10 cellular contexts compared by ENCODE assay signal in genomic region chr1:206715552-206716518, GRCh38. TPM values are rescaled to one million over a fixed set of nuclear protein-coding genes. Genes with fewer than 3 reads are reported as not detected.
DNase-seq lines count a peak whose midpoint lies in the region; ATAC-seq, FAIRE-seq and TF ChIP-seq lines count a peak whose summit lies in the region.
"Had no signal": no experiment of that assay in that cellular context is flagged by ENCODE, and none has a peak within 500 bp of the region (broad histone marks: within the 10 kb centered on the region; RNA-seq: fewer than 3 reads in every experiment).

No MANE protein-coding gene starts in this region.

- FAIRE-seq in K562 (lab: Jason Lieb, UNC): no peak

- H4K20me1 ChIP-seq in Loucy (ENCODE audit: insufficient read depth, low read length, poor library complexity, severe bottlenecking) (peaks cover 32% of the 10 kb centered on the region), K562 (replicated peaks; ENCODE audit: control insufficient read depth, insufficient read depth, low read length) (peaks cover 32% of the 10 kb centered on the region)

- no peak for TF ChIP-seq CTCF in Loucy (conservative IDR thresholded peaks at IDR 0.05; ENCODE audit: low read length)
- no peak for TF ChIP-seq CTCF in K562 (IDR thresholded peaks at IDR 0.05 in 2 of 3, conservative IDR thresholded peaks at IDR 0.05 in 1 of 3; ENCODE audit: insufficient read depth in 2 of 3, low read depth in 1 of 3, low read length in 3 of 3)
- no peak for TF ChIP-seq CTCF in coronary artery (IDR thresholded peaks at IDR 0.05)

- H3K27me3 ChIP-seq in ACC112 (ENCODE audit: insufficient read depth, low read length) (no peaks in the 10 kb centered on the region), Loucy (ENCODE audit: insufficient read depth, low read length, poor library complexity, severe bottlenecking) (no peaks in the 10 kb centered on the region), K562 (ENCODE audit: control insufficient read depth in 2 of 2, insufficient read depth in 2 of 2, low read length in 2 of 2) (no peaks in the 10 kb centered on the region)

- intact Hi-C loops in K562 (cut with micrococcal nuclease): loop anchor here (5.0 kb wide), 1 partner anchor 104 kb away; the partner anchor contains the start of gene EIF2D

- no peaks in the 10 kb centered on the region for H3K9me3 ChIP-seq in Loucy (ENCODE audit: insufficient read depth, low read depth, low read length)
- H3K9me3 ChIP-seq in K562 (replicated peaks; ENCODE audit: control insufficient read depth, insufficient read depth, low read depth, low read length): no peaks in the 10 kb centered on the region

- peak overlapping the region; percentile 61; the same call in 1 of the 2 replicates for H3K27ac ChIP-seq in ACC112 (ENCODE audit: low read depth, low read length)
- peak overlapping the region; percentile 57; the same call in 2 of the 3 replicates for H3K27ac ChIP-seq in K562 (ENCODE audit: extremely low read depth, low read depth, low read length)
- H3K27ac ChIP-seq in coronary artery: no peak overlapping the region

- in situ Hi-C loops in K562 (cut with MboI): no loop called here

- POLR2A ChIA-PET in K562 (lab: Yijun Ruan, JAX): interaction anchor here (0.6 to 4.2 kb wide), 9 partner anchors 12 to 788 kb away, joined by 3 to 21 read pairs (median 4); partner anchors contain the start of gene EIF2D

- H3K9me3 Mint-ChIP-seq in natural killer cell treated with Interleukin-12 subunit alpha and Interleukin-12 subunit beta and Interleukin-15 and Interleukin-18, amount 100 ng/mL, for 72 hours: no peaks in the 10 kb centered on the region

- H3K79me2 ChIP-seq in ACC112 (ENCODE audit: control insufficient read depth, insufficient read depth, low read length, unreplicated experiment) (peaks cover 92% of the 10 kb centered on the region), Loucy (ENCODE audit: insufficient read depth, low read length) (peaks cover 98% of the 10 kb centered on the region), K562 (ENCODE audit: control insufficient read depth, insufficient read depth, low read length) (peaks cover 94% of the 10 kb centered on the region)

- H3K27ac Mint-ChIP-seq in natural killer cell treated with Interleukin-12 subunit alpha and Interleukin-12 subunit beta and Interleukin-15 and Interleukin-18, amount 100 ng/mL, for 72 hours: peak overlapping the region; percentile 88 to 91

- WGBS in K562 (ENCODE audit: insufficient coverage, low coverage, missing lambda C conversion rate): 64% methylated on average over 8 of the region's 8 CpGs

- H3K27me3 Mint-ChIP-seq in natural killer cell treated with Interleukin-12 subunit alpha and Interleukin-12 subunit beta and Interleukin-15 and Interleukin-18, amount 100 ng/mL, for 72 hours: no peaks in the 10 kb centered on the region

- no peaks in the 10 kb centered on the region for H3K9me1 ChIP-seq in K562 (ENCODE audit: control insufficient read depth, insufficient read depth, low read length)

- CTCF ChIA-PET in K562 (lab: Yijun Ruan, JAX; ENCODE audit: low intra/inter-chr PET ratio): no interaction called here

- H3K9ac ChIP-seq in Loucy (ENCODE audit: low read depth, low read length, poor library complexity, severe bottlenecking) (peak overlapping the region; percentile 43), K562 (ENCODE audit: insufficient read depth in 1 of 2, low read depth in 2 of 2, low read length in 2 of 2) (peak overlapping the region; percentile 17 to 18; a peak in 2 of 4 replicates)

- H3K4me1 ChIP-seq in ACC112 (ENCODE audit: control insufficient read depth, insufficient read depth, low read length, unreplicated experiment) (peaks cover 33% of the 10 kb centered on the region), Loucy (ENCODE audit: insufficient read depth, low read length, poor library complexity, severe bottlenecking) (peaks cover 52% of the 10 kb centered on the region), K562 (replicated peaks in 1 of 2; ENCODE audit: control insufficient read depth in 2 of 2, insufficient read depth in 2 of 2, low read length in 2 of 2) (peaks cover 38 to 59% of the 10 kb centered on the region in 2 experiments)

- no peaks in the 10 kb centered on the region for H3K9me2 ChIP-seq in Loucy (replicated peaks; ENCODE audit: low read depth, low read length)

- H3K4me3 ChIP-seq in ACC112 (ENCODE audit: low read depth, low read length) (no peak overlapping the region), Loucy (ENCODE audit: low read length, poor library complexity, severe bottlenecking) (no peak overlapping the region), K562 (no peak overlapping the region), coronary artery (no peak overlapping the region)

- no peaks in the 10 kb centered on the region for H3F3A ChIP-seq in Loucy (ENCODE audit: low read depth)

- no peak for TF ChIP-seq POLR2A in K562 (conservative IDR thresholded peaks at IDR 0.05)

- ATAC-seq in K562: peak; percentile 26
- peak in 1 of 2 donors; percentile 34 for ATAC-seq in natural killer cell treated with Interleukin-12 subunit alpha and Interleukin-12 subunit beta and Interleukin-15 and Interleukin-18, amount 100 ng/mL, for 72 hours
- no peak for ATAC-seq in HG02610 (IDR thresholded peaks at IDR 0.05; ENCODE audit: unreplicated experiment)
- no peak for ATAC-seq in HG03139 (IDR thresholded peaks at IDR 0.05; ENCODE audit: unreplicated experiment)

- no peak for DNase-seq in K562 (ENCODE audit: extremely low read depth in 1 of 4, low spot score in 3 of 4)
- DNase-seq in natural killer cell treated with Interleukin-12 subunit alpha and Interleukin-12 subunit beta and Interleukin-15 and Interleukin-18, amount 100 ng/mL, for 72 hours (ENCODE audit: low spot score): peak; percentile 32
- no peak for DNase-seq in coronary artery (ENCODE audit: low spot score)
- DNase-seq in NCI-H2081 treated with DMSO at 0.1 percent for 48 hours (lab: John Stamatoyannopoulos, UW): no peak
- DNase-seq: cerebellar nuclear complex had no signal

- peak overlapping the region; percentile 88 for H3K4me3 Mint-ChIP-seq in natural killer cell treated with Interleukin-12 subunit alpha and Interleukin-12 subunit beta and Interleukin-15 and Interleukin-18, amount 100 ng/mL, for 72 hours

- H3K36me3 ChIP-seq in ACC112 (ENCODE audit: insufficient read depth, low read length) (no peaks in the 10 kb centered on the region), Loucy (ENCODE audit: insufficient read depth, low read length) (no peaks in the 10 kb centered on the region), K562 (ENCODE audit: control insufficient read depth, insufficient read depth, low read length) (peaks cover 2% of the 10 kb centered on the region; the same call in 1 of the 3 replicates)

- TF ChIP-seq EP300 in K562 (IDR thresholded peaks at IDR 0.05; ENCODE audit: low read length): no peak

- TF ChIP-seq RAD21 in K562 (CRISPR knock-in tag; conservative IDR thresholded peaks at IDR 0.05 in 1 of 2, IDR thresholded peaks at IDR 0.05 in 1 of 2): no peak

- no TSS peak for BruUV-seq in K562 (replicated peaks; lab: Mats Ljungman, UMichigan)

- H3K36me3 Mint-ChIP-seq in natural killer cell treated with Interleukin-12 subunit alpha and Interleukin-12 subunit beta and Interleukin-15 and Interleukin-18, amount 100 ng/mL, for 72 hours: no peaks in the 10 kb centered on the region

- H2AFZ ChIP-seq in ACC112 (ENCODE audit: low read length, unreplicated experiment) (no peak overlapping the region), Loucy (ENCODE audit: low read length) (no peak overlapping the region), K562 (ENCODE audit: low read depth, low read length) (no peak overlapping the region)

- H3K4me2 ChIP-seq in Loucy (ENCODE audit: low read depth, low read length, poor library complexity, severe bottlenecking) (peak overlapping the region; percentile 47), K562 (ENCODE audit: insufficient read depth, low read length) (peak overlapping the region; percentile 22; the same call in 1 of the 2 replicates)

- H3K4me1 Mint-ChIP-seq in natural killer cell treated with Interleukin-12 subunit alpha and Interleukin-12 subunit beta and Interleukin-15 and Interleukin-18, amount 100 ng/mL, for 72 hours (ENCODE audit: low read depth in 2 of 2): peaks cover 73 to 78% of the 10 kb centered on the region in 2 donors

RNA-seq across cellular contexts. Expression of gene MAPKAPK2, which starts 31.1 kb away (rescaled TPM):
- 70.6 and 157 TPM in 2 replicates for total RNA-seq in K562 (2011; cell fraction: chromatin; rRNA removed; ENCODE audit: low replicate concordance)
- 89.5 and 98.9 TPM in 2 replicates for total RNA-seq in K562 (2011; cell fraction: nucleolus; rRNA removed)
- 74.0 and 80.4 TPM in 2 replicates for total RNA-seq in K562 (2011; cell fraction: nucleoplasm; rRNA removed)
- total RNA-seq in K562 (2014; rRNA removed): 52.1 and 57.2 TPM in 2 replicates
- total RNA-seq in K562 (2014; rRNA removed; fragmentation: Illumina TruSeq; extraction: Trizol): 36.1 and 36.6 TPM in 2 replicates
- total RNA-seq in K562 (2015; rRNA removed; fragmentation: Illumina TruSeq; extraction: Trizol): 33.3 and 35.6 TPM in 2 replicates
- total RNA-seq in K562 (2021): 81.3 and 94.2 TPM in 2 replicates
- polyA plus RNA-seq in K562 (2011; rRNA removed): 66.5 and 72.1 TPM in 2 replicates
- 68.3 and 74.8 TPM in 2 replicates for polyA plus RNA-seq in K562 (2011; cell fraction: cytosol; rRNA removed)
- polyA plus RNA-seq in K562 (2011; cell fraction: nucleus; rRNA removed): 140 and 167 TPM in 2 replicates
- 53.3 and 64.1 TPM in 2 replicates for polyA plus RNA-seq in K562 (2012)
- 73.6 and 78.3 TPM in 2 replicates for polyA plus RNA-seq in K562 (2014; fragmentation: Illumina TruSeq; extraction: Trizol)
- 1 to 10 TPM in 1 of 2 experiments, under 1 TPM in 1; 0.63 to 1.3 TPM for polyA plus RNA-seq in K562 (2014; fragmentation: Nextera tagmentation; extraction: Ambion mirVana)
- 53.4 and 57.2 TPM in 2 replicates for polyA plus RNA-seq in K562 (2014; rRNA removed)
- polyA minus RNA-seq in K562 (2011; rRNA and poly(A)+ RNA removed): 48.3 and 60.9 TPM in 2 replicates
- polyA minus RNA-seq in K562 (2011; cell fraction: cytosol; rRNA and poly(A)+ RNA removed): 37.6 and 41.0 TPM in 2 replicates
- 30.2 and 35.1 TPM in 2 replicates for polyA minus RNA-seq in K562 (2011; cell fraction: nucleus; rRNA and poly(A)+ RNA removed)
- 100 to 1,000 TPM; 104 to 115 TPM for total RNA-seq in natural killer cell treated with Interleukin-12 subunit alpha and Interleukin-12 subunit beta and Interleukin-15 and Interleukin-18, amount 100 ng/mL, for 72 hours

RNA-seq across cellular contexts. Expression of gene IL19, which starts 54.7 kb away (rescaled TPM):
- total RNA-seq in K562 (2011; cell fraction: chromatin; rRNA removed; ENCODE audit: low replicate concordance): not detected in 2 replicates
- total RNA-seq in K562 (2011; cell fraction: nucleolus; rRNA removed): not detected in 2 replicates
- not detected in 2 replicates for total RNA-seq in K562 (2011; cell fraction: nucleoplasm; rRNA removed)
- not detected in 2 replicates for total RNA-seq in K562 (2014; rRNA removed)
- total RNA-seq in K562 (2014; rRNA removed; fragmentation: Illumina TruSeq; extraction: Trizol): not detected in 2 replicates
- not detected in 2 replicates for total RNA-seq in K562 (2015; rRNA removed; fragmentation: Illumina TruSeq; extraction: Trizol)
- total RNA-seq in K562 (2021): not detected in 2 replicates
- not detected in 2 replicates for polyA plus RNA-seq in K562 (2011; rRNA removed)
- not detected in 2 replicates for polyA plus RNA-seq in K562 (2011; cell fraction: cytosol; rRNA removed)
- not detected in 2 replicates for polyA plus RNA-seq in K562 (2011; cell fraction: nucleus; rRNA removed)
- not detected in 2 replicates for polyA plus RNA-seq in K562 (2012)
- not detected in 2 replicates for polyA plus RNA-seq in K562 (2014; fragmentation: Illumina TruSeq; extraction: Trizol)
- polyA plus RNA-seq in K562 (2014; fragmentation: Nextera tagmentation; extraction: Ambion mirVana): not detected
- not detected in 2 replicates for polyA plus RNA-seq in K562 (2014; rRNA removed)
- not detected in 2 replicates for polyA minus RNA-seq in K562 (2011; rRNA and poly(A)+ RNA removed)
- not detected in 2 replicates for polyA minus RNA-seq in K562 (2011; cell fraction: cytosol; rRNA and poly(A)+ RNA removed)
- not detected in 2 replicates for polyA minus RNA-seq in K562 (2011; cell fraction: nucleus; rRNA and poly(A)+ RNA removed)
- total RNA-seq in natural killer cell treated with Interleukin-12 subunit alpha and Interleukin-12 subunit beta and Interleukin-15 and Interleukin-18, amount 100 ng/mL, for 72 hours: not detected
- total RNA-seq: LHCN-M2 had no signal

RNA-seq across cellular contexts. Expression of gene IL10, which starts 56.5 kb away (rescaled TPM):
- total RNA-seq in K562 (2011; cell fraction: chromatin; rRNA removed; ENCODE audit: low replicate concordance): not detected in 2 replicates
- not detected in 2 replicates for total RNA-seq in K562 (2011; cell fraction: nucleolus; rRNA removed)
- total RNA-seq in K562 (2011; cell fraction: nucleoplasm; rRNA removed): not detected in 2 replicates
- total RNA-seq in K562 (2014; rRNA removed) (not detected in 2 replicates), K562 (2014; rRNA removed; fragmentation: Illumina TruSeq; extraction: Trizol) (not detected in 2 replicates), K562 (2015; rRNA removed; fragmentation: Illumina TruSeq; extraction: Trizol) (not detected in 2 replicates), K562 (2021) (not detected in 2 replicates)
- polyA plus RNA-seq in K562 (2011; rRNA removed) (0.05 and 0.29 TPM in 2 replicates), K562 (2014; fragmentation: Illumina TruSeq; extraction: Trizol) (not detected in 2 replicates), K562 (2014; fragmentation: Nextera tagmentation; extraction: Ambion mirVana) (not detected), K562 (2014; rRNA removed) (not detected in 2 replicates)
- 0.66 TPM in 1 of 2 replicates, not detected in the other for polyA plus RNA-seq in K562 (2011; cell fraction: cytosol; rRNA removed)
- polyA plus RNA-seq in K562 (2011; cell fraction: nucleus; rRNA removed): 0.49 TPM in 1 of 2 replicates, not detected in the other
- 0.13 and 0.58 TPM in 2 replicates for polyA plus RNA-seq in K562 (2012)
- polyA minus RNA-seq in K562 (2011; rRNA and poly(A)+ RNA removed): not detected in 2 replicates
- polyA minus RNA-seq in K562 (2011; cell fraction: cytosol; rRNA and poly(A)+ RNA removed): not detected in 2 replicates
- 0.89 TPM in 1 of 2 replicates, not detected in the other for polyA minus RNA-seq in K562 (2011; cell fraction: nucleus; rRNA and poly(A)+ RNA removed)
- under 1 TPM in 1 of 2 donors, not detected in 1; 0.95 TPM for total RNA-seq in natural killer cell treated with Interleukin-12 subunit alpha and Interleukin-12 subunit beta and Interleukin-15 and Interleukin-18, amount 100 ng/mL, for 72 hours
- total RNA-seq: LHCN-M2 had no signal

Comparison
In these comparisons a context has a peak if more than half of its experiments do, and no peak if none do; other contexts are left out.
1. H3K27ac ChIP-seq: peak in ACC112 (single experiment) and K562 (single experiment); none in coronary artery (0 of 2).